In the genomic region with DNA sequence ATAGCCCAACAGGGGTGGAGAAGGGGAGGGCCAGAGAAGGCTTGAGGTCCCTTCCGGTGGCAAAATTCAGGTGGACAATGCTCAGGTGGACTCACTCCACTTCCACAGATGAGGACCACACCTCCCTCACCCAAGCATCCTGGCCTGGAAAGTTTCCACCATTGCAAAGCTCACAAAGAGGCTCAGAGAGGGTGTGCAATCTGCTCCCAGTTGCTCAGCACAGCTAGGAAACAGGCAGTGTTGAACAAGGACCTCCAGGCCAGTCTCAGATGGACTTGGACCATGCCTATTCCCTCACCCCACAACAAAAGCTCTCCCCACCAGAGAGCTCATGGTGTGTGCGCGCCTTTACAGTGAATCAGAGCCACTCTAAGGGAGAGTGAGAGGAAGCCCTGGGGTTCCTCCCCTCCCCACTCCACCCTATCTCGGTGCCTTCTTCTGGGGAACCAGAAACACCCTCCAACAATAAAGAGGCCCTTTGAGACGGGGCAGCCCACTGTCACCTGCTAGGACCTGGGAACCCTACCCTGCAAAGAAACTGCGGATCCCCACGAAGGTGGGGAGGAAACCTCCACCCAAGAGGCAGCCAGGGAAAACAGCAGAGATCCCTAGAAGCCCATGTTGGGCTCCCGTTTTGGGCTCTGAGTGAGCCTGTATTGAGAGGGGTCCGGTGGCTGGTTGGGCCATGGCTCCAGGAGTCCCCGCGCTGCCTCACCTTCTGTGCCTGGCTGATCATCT, we compare ENCODE assay signal across 9 cellular contexts. TPM values are rescaled to one million over a fixed set of nuclear protein-coding genes. Genes with fewer than 3 reads are reported as not detected.
DNase-seq lines count a peak whose midpoint lies in the region; ATAC-seq and TF ChIP-seq lines count a peak whose summit lies in the region.
"Had no signal": no experiment of that assay in that cellular context is flagged by ENCODE, and none has a peak within 500 bp of the region (broad histone marks: within the 10 kb centered on the region; RNA-seq: fewer than 3 reads in every experiment).

No MANE protein-coding gene starts in this region.

- TF ChIP-seq CTCF in right atrium auricular region (IDR thresholded peaks at IDR 0.05) (no peak), transverse colon (IDR thresholded peaks at IDR 0.05) (no peak), WERI-Rb-1 (IDR thresholded peaks at IDR 0.05; ENCODE audit: low read depth, low read length) (no peak)

- no peak overlapping the region for H3K27ac Mint-ChIP-seq in activated naive CD8-positive, alpha-beta T cell treated with anti-CD3 and anti-CD28 coated beads, Interleukin-2, amount 10 ng/mL, durations not matched to agents 7 days and 5 days

- H3K9me3 ChIP-seq in right atrium auricular region (no peaks in the 10 kb centered on the region), iPS-20b (ENCODE audit: insufficient read depth, low read depth, low read length) (no peaks in the 10 kb centered on the region; the same call in 1 of the 2 replicates), transverse colon (no peaks in the 10 kb centered on the region), WERI-Rb-1 (ENCODE audit: severe bottlenecking) (peaks cover 4% of the 10 kb centered on the region)

- no peaks in the 10 kb centered on the region for H3K36me3 ChIP-seq in right atrium auricular region
- H3K36me3 ChIP-seq in iPS-20b (ENCODE audit: insufficient read depth, low read depth, low read length) = peaks cover 36% of the 10 kb centered on the region
- no peaks in the 10 kb centered on the region for H3K36me3 ChIP-seq in transverse colon
- H3K36me3 ChIP-seq in WERI-Rb-1 = no peaks in the 10 kb centered on the region

- peak overlapping the region; percentile 84 to 92 for H3K27ac ChIP-seq in right atrium auricular region
- H3K27ac ChIP-seq in iPS-20b (ENCODE audit: low read length) = no peak overlapping the region
- H3K27ac ChIP-seq in transverse colon = peak overlapping the region; percentile 77 to 94 (median 91)
- no peak overlapping the region for H3K27ac ChIP-seq in WERI-Rb-1

- in situ Hi-C loops in transverse colon (cut with MboI; ENCODE audit: low pct_ligation_motif_present in 1 of 4, low pct_unique_long_range_greater_than_20kb in 1 of 4, low sequenced_read_pairs in 3 of 4) = no loop called here

- POLR2A ChIA-PET in activated naive CD8-positive, alpha-beta T cell treated with anti-CD3 and anti-CD28 coated beads, Interleukin-2, amount 10 ng/mL, durations not matched to agents 7 days and 5 days (lab: Charles Lee) = interaction anchor here (0.9 to 1.2 kb wide), 2 partner anchors 11 to 17 kb away, joined by 3 read pairs; no protein-coding TSS in a partner anchor

- no peaks in the 10 kb centered on the region for H3K9me3 Mint-ChIP-seq in activated naive CD8-positive, alpha-beta T cell treated with anti-CD3 and anti-CD28 coated beads, Interleukin-2, amount 10 ng/mL, durations not matched to agents 7 days and 5 days

- TF ChIP-seq POLR2A in transverse colon (IDR thresholded peaks at IDR 0.05) = no peak

- H3K4me1 Mint-ChIP-seq in activated naive CD8-positive, alpha-beta T cell treated with anti-CD3 and anti-CD28 coated beads, Interleukin-2, amount 10 ng/mL, durations not matched to agents 7 days and 5 days = peaks cover 13% of the 10 kb centered on the region

- TF ChIP-seq EP300 in transverse colon (IDR thresholded peaks at IDR 0.05; ENCODE audit: low read depth) = no peak

- peaks cover 0 to 61% of the 10 kb centered on the region in 2 donors for H3K4me1 ChIP-seq in right atrium auricular region
- H3K4me1 ChIP-seq in iPS-20b (ENCODE audit: insufficient read depth, low read length) = peaks cover 10% of the 10 kb centered on the region; the same call in 1 of the 2 replicates
- peaks cover 6 to 47% (median 37%) of the 10 kb centered on the region in 4 donors for H3K4me1 ChIP-seq in transverse colon

- intact Hi-C loops in left cardiac atrium (cut with DNase I) (no loop called here), transverse colon (cut with DNase I; ENCODE audit: low total_unique reads) (no loop called here)

- WGBS in transverse colon (ENCODE audit: low coverage in 1 of 2), 2 donors = 51% methylated on average over 9 of the region's 11 CpGs; no CpG with 5 or more reads in 1 of the 2 donors

- H3K36me3 Mint-ChIP-seq in activated naive CD8-positive, alpha-beta T cell treated with anti-CD3 and anti-CD28 coated beads, Interleukin-2, amount 10 ng/mL, durations not matched to agents 7 days and 5 days = no peaks in the 10 kb centered on the region

- H3K27me3 ChIP-seq in right atrium auricular region = no peaks in the 10 kb centered on the region
- H3K27me3 ChIP-seq in iPS-20b (ENCODE audit: insufficient read depth, low read length) = no peaks in the 10 kb centered on the region; the same call in 1 of the 2 replicates
- no peaks in the 10 kb centered on the region for H3K27me3 ChIP-seq in transverse colon
- H3K27me3 ChIP-seq in WERI-Rb-1 (ENCODE audit: insufficient read depth, low read depth, severe bottlenecking) = no peaks in the 10 kb centered on the region

- H3K9ac ChIP-seq in iPS-20b (ENCODE audit: low read depth, low read length) = peak overlapping the region; percentile 77; the same call in 1 of the 2 replicates

- H3K4me3 ChIP-seq in right atrium auricular region = peak overlapping the region; percentile 63 to 64
- peak overlapping the region; percentile 85 for H3K4me3 ChIP-seq in iPS-20b (ENCODE audit: low read length)
- peak overlapping the region; percentile 64 to 86 (median 81) for H3K4me3 ChIP-seq in transverse colon
- no peak overlapping the region for H3K4me3 ChIP-seq in WERI-Rb-1 (ENCODE audit: low read depth, low read length)

- ATAC-seq in left cardiac atrium = no peak
- ATAC-seq in activated naive CD8-positive, alpha-beta T cell treated with anti-CD3 and anti-CD28 coated beads, Interleukin-2, amount 10 ng/mL, durations not matched to agents 7 days and 5 days (ENCODE audit: low read depth) = no peak

- H3K4me3 Mint-ChIP-seq in activated naive CD8-positive, alpha-beta T cell treated with anti-CD3 and anti-CD28 coated beads, Interleukin-2, amount 10 ng/mL, durations not matched to agents 7 days and 5 days = peak overlapping the region; percentile 90

- no peak for DNase-seq in right atrium auricular region (ENCODE audit: low spot score)
- DNase-seq in left cardiac atrium = no peak
- no peak for DNase-seq in activated naive CD8-positive, alpha-beta T cell treated with anti-CD3 and anti-CD28 coated beads, Interleukin-2, amount 10 ng/mL, durations not matched to agents 7 days and 5 days
- no peak for DNase-seq in transverse colon
- DNase-seq in Kasumi-1 (lab: John Stamatoyannopoulos, UW) = no peak
- no peak for DNase-seq in NCI-H2107 (lab: John Stamatoyannopoulos, UW)
- no peak for DNase-seq in WERI-Rb-1
- DNase-seq: DND-41 had no signal

- H3K27me3 Mint-ChIP-seq in activated naive CD8-positive, alpha-beta T cell treated with anti-CD3 and anti-CD28 coated beads, Interleukin-2, amount 10 ng/mL, durations not matched to agents 7 days and 5 days = peaks cover 9% of the 10 kb centered on the region

RNA-seq across cellular contexts. Expression of a gene that starts 1.6 kb away (rescaled TPM):
- 10 to 100 TPM; 14.0 to 50.9 TPM for total RNA-seq in right atrium auricular region
- 10 to 100 TPM; 23.3 to 24.8 TPM for total RNA-seq in left cardiac atrium
- 1 to 10 TPM; 7.1 to 8.3 TPM for total RNA-seq in activated naive CD8-positive, alpha-beta T cell treated with anti-CD3 and anti-CD28 coated beads, Interleukin-2, amount 10 ng/mL, durations not matched to agents 7 days and 5 days
- total RNA-seq in transverse colon = 10 to 100 TPM; 33.6 to 75.6 (median 39.4) TPM

RNA-seq across cellular contexts. Expression of a gene that starts 43.8 kb away (rescaled TPM):
- total RNA-seq in right atrium auricular region (1 to 10 TPM; 2.5 to 5.6 TPM), left cardiac atrium (1 to 10 TPM; 1.6 to 3.2 TPM), transverse colon (10 to 100 TPM in 1 of 4 donors, 1 to 10 TPM in 3; 1.6 to 20.2 (median 5.5) TPM)
- 10 to 100 TPM; 27.7 to 30.3 TPM for total RNA-seq in activated naive CD8-positive, alpha-beta T cell treated with anti-CD3 and anti-CD28 coated beads, Interleukin-2, amount 10 ng/mL, durations not matched to agents 7 days and 5 days

RNA-seq across cellular contexts. Expression of a gene that starts 51.0 kb away (rescaled TPM):
- under 1 TPM in 1 of 2 donors, not detected in 1; 0.16 TPM for total RNA-seq in right atrium auricular region
- under 1 TPM; 0.26 to 0.27 TPM for total RNA-seq in left cardiac atrium
- total RNA-seq in activated naive CD8-positive, alpha-beta T cell treated with anti-CD3 and anti-CD28 coated beads, Interleukin-2, amount 10 ng/mL, durations not matched to agents 7 days and 5 days = not detected
- not detected for total RNA-seq in transverse colon

Comparison
In these comparisons a context has a peak if more than half of its experiments do, and no peak if none do; other contexts are left out.
1. H3K27ac ChIP-seq: peak in right atrium auricular region (2 of 2) and transverse colon (4 of 4); none in iPS-20b (single experiment) and WERI-Rb-1 (single experiment).